ENCODE assay signal across 11 cellular contexts in genomic region chrX:119417842-119418241, GRCh38. TPM values are rescaled to one million over a fixed set of nuclear protein-coding genes. Genes with fewer than 3 reads are reported as not detected.
DNase-seq lines count a peak whose midpoint lies in the region; ATAC-seq and TF ChIP-seq lines count a peak whose summit lies in the region.
"Had no signal": no experiment of that assay in that cellular context is flagged by ENCODE, and none has a peak within 500 bp of the region (broad histone marks: within the 10 kb centered on the region; RNA-seq: fewer than 3 reads in every experiment).

No MANE protein-coding gene starts in this region.

- peak; percentile 31 for DNase-seq in Ammon's horn (ENCODE audit: low spot score)
- DNase-seq in GM13977 (ENCODE audit: low spot score) = no peak
- peak; percentile 23 for DNase-seq in RKO (ENCODE audit: low spot score)
- DNase-seq in foreskin keratinocyte = no peak
- DNase-seq in globus pallidus (ENCODE audit: low spot score) = no peak
- no peak for DNase-seq in activated CD8-positive, alpha-beta T cell treated with anti-CD3 and anti-CD28 coated beads for 36 hours
- no peak for DNase-seq in activated CD4-positive, alpha-beta memory T cell treated with anti-CD3 and anti-CD28 coated beads for 36 hours
- DNase-seq: activated naive CD4-positive, alpha-beta T cell treated with anti-CD3 and anti-CD28 coated beads for 36 hours; NCI-H774; stimulated activated naive CD8-positive, alpha-beta T cell treated with anti-CD3 and anti-CD28 coated beads, Interleukin-15, Interleukin-2, amounts not matched to agents 100 U/mL and 50 U/mL, for 24 hours had no signal

- H3K27me3 ChIP-seq in foreskin keratinocyte = no peaks in the 10 kb centered on the region

- no peak overlapping the region for H3K27ac Mint-ChIP-seq in activated CD8-positive, alpha-beta T cell treated with anti-CD3 and anti-CD28 coated beads for 36 hours
- H3K27ac Mint-ChIP-seq in activated CD4-positive, alpha-beta memory T cell treated with anti-CD3 and anti-CD28 coated beads for 36 hours = no peak overlapping the region
- H3K27ac Mint-ChIP-seq: activated naive CD4-positive, alpha-beta T cell treated with anti-CD3 and anti-CD28 coated beads for 36 hours had no signal

- H3K9me3 Mint-ChIP-seq in activated CD8-positive, alpha-beta T cell treated with anti-CD3 and anti-CD28 coated beads for 36 hours = no peaks in the 10 kb centered on the region
- no peaks in the 10 kb centered on the region for H3K9me3 Mint-ChIP-seq in activated CD4-positive, alpha-beta memory T cell treated with anti-CD3 and anti-CD28 coated beads for 36 hours
- H3K9me3 Mint-ChIP-seq: activated naive CD4-positive, alpha-beta T cell treated with anti-CD3 and anti-CD28 coated beads for 36 hours had no signal

- no peak overlapping the region for H3K4me3 Mint-ChIP-seq in activated CD8-positive, alpha-beta T cell treated with anti-CD3 and anti-CD28 coated beads for 36 hours
- no peak overlapping the region for H3K4me3 Mint-ChIP-seq in activated CD4-positive, alpha-beta memory T cell treated with anti-CD3 and anti-CD28 coated beads for 36 hours
- H3K4me3 Mint-ChIP-seq: activated naive CD4-positive, alpha-beta T cell treated with anti-CD3 and anti-CD28 coated beads for 36 hours had no signal

- no peaks in the 10 kb centered on the region for H3K27me3 Mint-ChIP-seq in activated CD8-positive, alpha-beta T cell treated with anti-CD3 and anti-CD28 coated beads for 36 hours
- H3K27me3 Mint-ChIP-seq in activated CD4-positive, alpha-beta memory T cell treated with anti-CD3 and anti-CD28 coated beads for 36 hours = no peaks in the 10 kb centered on the region

- CTCF ChIA-PET in activated CD8-positive, alpha-beta T cell treated with anti-CD3 and anti-CD28 coated beads for 36 hours (lab: Charles Lee) = no interaction called here
- CTCF ChIA-PET in activated CD4-positive, alpha-beta memory T cell treated with anti-CD3 and anti-CD28 coated beads for 36 hours (lab: Charles Lee) = no interaction called here

- TF ChIP-seq CTCF in GM13977 (IDR thresholded peaks at IDR 0.05; ENCODE audit: extremely low read depth, insufficient read depth, missing control alignments) (peak; percentile 37), foreskin keratinocyte (conservative IDR thresholded peaks at IDR 0.05) (peak; percentile 42)
- TF ChIP-seq CTCF in activated CD8-positive, alpha-beta T cell treated with anti-CD3 and anti-CD28 coated beads for 36 hours (IDR thresholded peaks at IDR 0.05) = no peak

- ATAC-seq in foreskin keratinocyte = no peak
- ATAC-seq in GM19351 (IDR thresholded peaks at IDR 0.05; ENCODE audit: unreplicated experiment) = no peak
- no peak for ATAC-seq in activated CD8-positive, alpha-beta T cell treated with anti-CD3 and anti-CD28 coated beads for 36 hours
- ATAC-seq: stimulated activated naive CD8-positive, alpha-beta T cell treated with anti-CD3 and anti-CD28 coated beads, Interleukin-15, Interleukin-2, amounts not matched to agents 100 U/mL and 50 U/mL, for 24 hours had no signal

- no peaks in the 10 kb centered on the region for H3K36me3 Mint-ChIP-seq in activated CD8-positive, alpha-beta T cell treated with anti-CD3 and anti-CD28 coated beads for 36 hours (ENCODE audit: low read depth)
- H3K36me3 Mint-ChIP-seq in activated CD4-positive, alpha-beta memory T cell treated with anti-CD3 and anti-CD28 coated beads for 36 hours = no peaks in the 10 kb centered on the region

- in situ Hi-C loops in GM13977 (cut with MboI; ENCODE audit: low pct_unique_long_range_greater_than_20kb, low sequenced_read_pairs, unreplicated experiment) = no loop called here

- POLR2A ChIA-PET in activated CD8-positive, alpha-beta T cell treated with anti-CD3 and anti-CD28 coated beads for 36 hours (lab: Charles Lee) = no interaction called here
- POLR2A ChIA-PET in activated CD4-positive, alpha-beta memory T cell treated with anti-CD3 and anti-CD28 coated beads for 36 hours (lab: Charles Lee) = no interaction called here

- H3K27ac ChIP-seq in foreskin keratinocyte = no peak overlapping the region

- intact Hi-C loops in activated CD8-positive, alpha-beta T cell treated with anti-CD3 and anti-CD28 coated beads for 36 hours (cut with micrococcal nuclease) = no loop called here
- intact Hi-C loops in activated CD4-positive, alpha-beta memory T cell treated with anti-CD3 and anti-CD28 coated beads for 36 hours (cut with micrococcal nuclease) = no loop called here

- H3K4me1 Mint-ChIP-seq in activated CD8-positive, alpha-beta T cell treated with anti-CD3 and anti-CD28 coated beads for 36 hours (ENCODE audit: low read depth) = no peaks in the 10 kb centered on the region
- H3K4me1 Mint-ChIP-seq in activated CD4-positive, alpha-beta memory T cell treated with anti-CD3 and anti-CD28 coated beads for 36 hours (ENCODE audit: low read depth) = no peaks in the 10 kb centered on the region

- H3K4me1 ChIP-seq in foreskin keratinocyte = no peaks in the 10 kb centered on the region

RNA-seq across cellular contexts. Expression of gene SLC25A43, which starts 18.7 kb away (rescaled TPM):
- total RNA-seq in foreskin keratinocyte = 20.3 and 22.0 TPM in 2 replicates
- 13.9 TPM in 2 replicates for polyA plus RNA-seq in foreskin keratinocyte
- total RNA-seq in activated CD8-positive, alpha-beta T cell treated with anti-CD3 and anti-CD28 coated beads for 36 hours = 1 to 10 TPM; 5.3 to 5.6 TPM
- 1 to 10 TPM; 6.0 to 6.2 TPM for total RNA-seq in activated CD4-positive, alpha-beta memory T cell treated with anti-CD3 and anti-CD28 coated beads for 36 hours

RNA-seq across cellular contexts. Expression of gene SLC25A5, which starts 50.4 kb away (rescaled TPM):
- 351 and 441 TPM in 2 replicates for total RNA-seq in foreskin keratinocyte
- polyA plus RNA-seq in foreskin keratinocyte = 518 and 606 TPM in 2 replicates
- total RNA-seq in activated CD8-positive, alpha-beta T cell treated with anti-CD3 and anti-CD28 coated beads for 36 hours = 100 to 1,000 TPM; 830 to 839 TPM
- 100 to 1,000 TPM; 627 to 652 TPM for total RNA-seq in activated CD4-positive, alpha-beta memory T cell treated with anti-CD3 and anti-CD28 coated beads for 36 hours

Comparison
In these comparisons a context has a peak if more than half of its experiments do, and no peak if none do; other contexts are left out.
1. DNase-seq: peak in Ammon's horn (single experiment) and RKO (single experiment); none in GM13977 (single experiment), foreskin keratinocyte (0 of 2), globus pallidus (single experiment), activated CD8-positive, alpha-beta T cell treated with anti-CD3 and anti-CD28 coated beads for 36 hours (single experiment) and activated CD4-positive, alpha-beta memory T cell treated with anti-CD3 and anti-CD28 coated beads for 36 hours (single experiment).